In genomic region chr7:1248459-1249131, GRCh38 we compare ENCODE assay signal across 1 cellular context.
TF ChIP-seq lines count a peak whose summit lies in the region.

No MANE protein-coding gene starts in this region.

TF ChIP-seq in A549, 52 proteins besides CTCF, POLR2A, EP300 and RAD21:
- TF ChIP-seq E2F6 (IDR thresholded peaks at IDR 0.05; ENCODE audit: borderline replicate concordance, low read depth) (peak; percentile 37; the same call in 1 of the 2 replicates), HEYL (CRISPR knock-in tag; IDR thresholded peaks at IDR 0.05) (no peak), HMGXB4 (CRISPR knock-in tag; IDR thresholded peaks at IDR 0.05; ENCODE audit: borderline replicate concordance) (no peak), RFX5 (IDR thresholded peaks at IDR 0.05) (no peak), REST (IDR thresholded peaks at IDR 0.05) (no peak), SREBF2 (IDR thresholded peaks at IDR 0.05) (no peak), USF2 (IDR thresholded peaks at IDR 0.05) (no peak)
